Comparison of ENCODE assay signal across 23 cellular contexts in the genomic region with DNA sequence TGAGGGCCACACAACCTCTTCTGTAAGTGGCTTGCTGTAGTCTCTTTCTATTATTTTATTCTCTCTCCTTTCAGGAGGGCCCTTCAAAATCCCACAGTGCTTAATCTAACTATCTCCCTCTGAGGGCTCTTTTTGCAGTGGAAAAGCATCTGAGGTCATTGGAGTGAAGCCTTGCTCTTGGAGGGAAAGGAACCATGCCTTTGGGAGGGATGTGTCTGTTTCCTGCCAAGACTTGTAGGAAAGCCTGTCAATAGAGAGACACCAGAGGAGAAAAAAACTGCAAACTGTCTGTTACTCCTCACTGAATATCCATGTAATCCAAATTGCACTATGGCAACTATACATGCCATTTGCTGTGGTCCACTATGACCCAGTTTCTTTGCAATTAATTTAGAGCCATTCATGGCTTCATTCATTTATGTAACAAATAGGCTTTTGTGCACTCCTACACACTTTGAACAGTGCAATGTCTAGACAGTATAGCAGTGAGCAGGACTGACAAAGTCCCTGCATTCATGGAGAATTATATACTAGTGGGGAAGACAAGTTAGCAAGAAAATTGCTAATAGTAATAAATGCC.
"Had no signal": no experiment of that assay in that cellular context is flagged by ENCODE, and none has a peak within 500 bp of the region (broad histone marks: within the 10 kb centered on the region; RNA-seq: fewer than 3 reads in every experiment).

No MANE protein-coding gene starts in this region.

- H3K9me3 ChIP-seq: ascending aorta, body of pancreas, Peyer's patch had no signal

- H3K4me1 ChIP-seq: body of pancreas, Peyer's patch had no signal

- H3K27me3 ChIP-seq: ascending aorta, body of pancreas, Peyer's patch had no signal

- H3K4me3 ChIP-seq: ascending aorta, body of pancreas, Peyer's patch had no signal

- H3K27ac ChIP-seq: ascending aorta, body of pancreas, Peyer's patch, VCaP had no signal

- DNase-seq: activated CD4-positive, alpha-beta memory T cell treated with anti-CD3 and anti-CD28 coated beads for 36 hours; activated CD4-positive, alpha-beta T cell treated with anti-CD3 and anti-CD28 coated beads, Interleukin-2, amount 10 ng/mL, durations not matched to agents 7 days and 5 days; activated CD4-positive, CD25-positive, alpha-beta regulatory T cell; activated CD8-positive, alpha-beta memory T cell treated with anti-CD3 and anti-CD28 coated beads for 24 hours; activated effector memory CD4-positive, alpha-beta T cell treated with anti-CD3 and anti-CD28 coated beads, Interleukin-2, amount 50 U/mL, for 16 hours; activated naive CD4-positive, alpha-beta T cell treated with Interleukin-2 at 50 U/mL for 16 hours; activated naive CD8-positive, alpha-beta T cell treated with anti-CD3 and anti-CD28 coated beads, Interleukin-2, amount 50 U/mL, for 24 hours; activated T-cell treated with anti-CD3 and anti-CD28 coated beads, Interleukin-2, amount 50 U/mL, for 4 hours; amniotic stem cell; body of pancreas; KG1; NCI-H1092; NCI-H2029; NCI-H2107; NCI-H510A treated with DMSO at 0.1 percent for 48 hours; Peyer's patch; SHP77 treated with DMSO at 0.1 percent for 48 hours; T-cell; T-helper 2 cell; T1000 had no signal

- H3K36me3 ChIP-seq: ascending aorta, Peyer's patch had no signal

- ATAC-seq: activated naive CD4-positive, alpha-beta T cell treated with anti-CD3 and anti-CD28 coated beads, Interleukin-2, amount 50 U/mL, for 72 hours; activated naive CD8-positive, alpha-beta T cell treated with anti-CD3 and anti-CD28 coated beads, Interleukin-2, amount 50 U/mL, for 24 hours; activated T-cell treated with anti-CD3 and anti-CD28 coated beads, Interleukin-2, amount 50 U/mL, for 4 hours; body of pancreas had no signal
